In genomic region chr11:93532285-93532789, GRCh38 we compare ENCODE assay signal across 12 cellular contexts. TPM values are rescaled to one million over a fixed set of nuclear protein-coding genes. Genes with fewer than 3 reads are reported as not detected.
DNase-seq lines count a peak whose midpoint lies in the region; ATAC-seq and TF ChIP-seq lines count a peak whose summit lies in the region.
"Had no signal": no experiment of that assay in that cellular context is flagged by ENCODE, and none has a peak within 500 bp of the region (broad histone marks: within the 10 kb centered on the region; RNA-seq: fewer than 3 reads in every experiment).

No MANE protein-coding gene starts in this region.

- H2AK5ac ChIP-seq in mesenchymal stem cell (ENCODE audit: low read length, severe bottlenecking) = no peak overlapping the region

- H3K27ac ChIP-seq in GM23248 (no peak overlapping the region), mesenchymal stem cell (ENCODE audit: low read length, poor library complexity, severe bottlenecking) (no peak overlapping the region), SJCRH30 (no peak overlapping the region)

- POLR2A ChIA-PET in Caco-2 (lab: Charles Lee) = no interaction called here

- peaks cover 39% of the 10 kb centered on the region for H3K79me1 ChIP-seq in mesenchymal stem cell (replicated peaks; ENCODE audit: low read length, poor library complexity, severe bottlenecking)

- H3K4ac ChIP-seq in mesenchymal stem cell (ENCODE audit: low read depth in 1 of 2, low read length in 2 of 2) = no peak overlapping the region

- WGBS in GM23248 (ENCODE audit: low coverage in 1 of 2, low lambda C conversion rate in 2 of 2, missing lambda C conversion rate in 2 of 2), 2 experiments = 81 to 89% methylated on average over 3 of the region's 3 CpGs
- 86% methylated on average over 3 of the region's 3 CpGs for WGBS in mesenchymal stem cell

- H2BK12ac ChIP-seq in mesenchymal stem cell (ENCODE audit: low read length in 2 of 2) = no peak overlapping the region

- H4K8ac ChIP-seq in mesenchymal stem cell (ENCODE audit: low read length) = no peak overlapping the region

- H2BK15ac ChIP-seq in mesenchymal stem cell (ENCODE audit: low read depth, poor library complexity, severe bottlenecking) = no peak overlapping the region

- H3K27ac Mint-ChIP-seq in T-helper 17 cell (peak overlapping the region; percentile 93), Caco-2 (ENCODE audit: unreplicated experiment) (no peak overlapping the region)
- H3K27ac Mint-ChIP-seq: naive thymus-derived CD8-positive, alpha-beta T cell had no signal

- no peak overlapping the region for H2BK120ac ChIP-seq in mesenchymal stem cell (ENCODE audit: low read depth, low read length)

- CTCF ChIA-PET in Caco-2 (lab: Charles Lee) = interaction anchor here (0.6 kb wide), 1 partner anchor 54 kb away, joined by 3 read pairs; no protein-coding TSS in a partner anchor

- in situ Hi-C loops in GM23248 (cut with MboI) = no loop called here

- peaks cover 9% of the 10 kb centered on the region; the same call in 1 of the 2 replicates for H3F3A ChIP-seq in GM23248 (ENCODE audit: insufficient read depth)

- peaks cover 20% of the 10 kb centered on the region for H3K4me1 ChIP-seq in GM23248 (ENCODE audit: insufficient read depth)
- peaks cover 15% of the 10 kb centered on the region for H3K4me1 ChIP-seq in mesenchymal stem cell (ENCODE audit: control insufficient read depth, insufficient read depth, low read depth, low read length)
- H3K4me1 ChIP-seq in SJCRH30 = peaks cover 23% of the 10 kb centered on the region
- H3K4me1 ChIP-seq in Caco-2 = 0 out of 2 replicates have a peak, but pooled peaks cover 13% of the 10 kb centered on the region

- peaks cover 67% of the 10 kb centered on the region for H3K4me1 Mint-ChIP-seq in T-helper 17 cell
- peaks cover 21% of the 10 kb centered on the region for H3K4me1 Mint-ChIP-seq in Caco-2 (ENCODE audit: low read depth, unreplicated experiment)

- no peaks in the 10 kb centered on the region for H3K27me3 Mint-ChIP-seq in T-helper 17 cell
- no peaks in the 10 kb centered on the region for H3K27me3 Mint-ChIP-seq in Caco-2 (ENCODE audit: insufficient read depth, unreplicated experiment)

- peaks cover 48% of the 10 kb centered on the region for H3K79me2 ChIP-seq in GM23248 (ENCODE audit: insufficient read depth)

- H3K9me2 ChIP-seq in GM23248 (ENCODE audit: insufficient read depth) = no peaks in the 10 kb centered on the region

- H3K4me2 ChIP-seq in GM23248 (ENCODE audit: unreplicated experiment) (no peak overlapping the region), mesenchymal stem cell (ENCODE audit: low read length, poor library complexity, severe bottlenecking) (no peak overlapping the region)

- H3K14ac ChIP-seq in mesenchymal stem cell (ENCODE audit: low read length in 2 of 2) = no peak overlapping the region

- H3K36me3 Mint-ChIP-seq in T-helper 17 cell (ENCODE audit: low read depth) = no peaks in the 10 kb centered on the region
- H3K36me3 Mint-ChIP-seq in Caco-2 (ENCODE audit: insufficient read depth, unreplicated experiment) = no peaks in the 10 kb centered on the region
- H3K36me3 Mint-ChIP-seq: naive thymus-derived CD8-positive, alpha-beta T cell had no signal

- BruUV-seq in Caco-2 (replicated peaks; lab: Mats Ljungman, UMichigan) = no TSS peak

- no peaks in the 10 kb centered on the region for H4K20me1 ChIP-seq in GM23248 (ENCODE audit: insufficient read depth)

- H3K9me3 ChIP-seq in GM23248 (ENCODE audit: low read depth) (no peaks in the 10 kb centered on the region), T-helper 17 cell (ENCODE audit: control insufficient read depth, low read length, poor library complexity, severe bottlenecking) (no peaks in the 10 kb centered on the region), mesenchymal stem cell (ENCODE audit: control insufficient read depth, low read length) (no peaks in the 10 kb centered on the region), SJCRH30 (replicated peaks) (no peaks in the 10 kb centered on the region), Caco-2 (no peaks in the 10 kb centered on the region)
- H3K9me3 ChIP-seq: spleen had no signal

- H2AFZ ChIP-seq in GM23248 (no peak overlapping the region), mesenchymal stem cell (ENCODE audit: low read depth, low read length) (no peak overlapping the region)

- H4K91ac ChIP-seq in mesenchymal stem cell (ENCODE audit: low read length) = no peak overlapping the region

- peak overlapping the region; percentile 43 for H3K4me3 Mint-ChIP-seq in T-helper 17 cell
- H3K4me3 Mint-ChIP-seq in Caco-2 (ENCODE audit: unreplicated experiment) = no peak overlapping the region
- H3K4me3 Mint-ChIP-seq: naive thymus-derived CD8-positive, alpha-beta T cell had no signal

- no peak for TF ChIP-seq CTCF in Caco-2 (IDR thresholded peaks at IDR 0.05; ENCODE audit: insufficient read depth in 1 of 2, low read depth in 1 of 2, low read length in 1 of 2, severe bottlenecking in 1 of 2, unreplicated experiment in 1 of 2)

- intact Hi-C loops in Caco-2 (cut with micrococcal nuclease; ENCODE audit: unreplicated experiment) = no loop called here

- H3K18ac ChIP-seq in mesenchymal stem cell (ENCODE audit: low read depth in 1 of 2, low read length in 2 of 2) = no peak overlapping the region

- H3K27me3 ChIP-seq in GM23248 (replicated peaks; ENCODE audit: insufficient read depth) = no peaks in the 10 kb centered on the region
- no peaks in the 10 kb centered on the region for H3K27me3 ChIP-seq in mesenchymal stem cell (ENCODE audit: control insufficient read depth in 1 of 2, insufficient read depth in 1 of 2, low read length in 2 of 2)
- no peaks in the 10 kb centered on the region for H3K27me3 ChIP-seq in SJCRH30
- no peaks in the 10 kb centered on the region for H3K27me3 ChIP-seq in Caco-2 (replicated peaks; ENCODE audit: control insufficient read depth, insufficient read depth, low read length)
- H3K27me3 ChIP-seq: spleen had no signal

- H2BK5ac ChIP-seq in mesenchymal stem cell (ENCODE audit: low read depth, low read length, poor library complexity, severe bottlenecking) = no peak overlapping the region

- no peaks in the 10 kb centered on the region for H3K36me3 ChIP-seq in GM23248 (ENCODE audit: low read depth)
- peaks cover 0 to 4% of the 10 kb centered on the region in 2 experiments for H3K36me3 ChIP-seq in mesenchymal stem cell (ENCODE audit: control insufficient read depth in 1 of 2, insufficient read depth in 2 of 2, low read depth in 1 of 2, low read length in 2 of 2)
- no peaks in the 10 kb centered on the region for H3K36me3 ChIP-seq in SJCRH30
- H3K36me3 ChIP-seq in Caco-2 (ENCODE audit: control insufficient read depth, insufficient read depth, low read length) = no peaks in the 10 kb centered on the region
- H3K36me3 ChIP-seq: spleen had no signal

- no peak overlapping the region for H3K23ac ChIP-seq in mesenchymal stem cell (ENCODE audit: low read length in 2 of 2)

- no peak overlapping the region for H3K9ac ChIP-seq in GM23248
- no peak overlapping the region for H3K9ac ChIP-seq in mesenchymal stem cell (ENCODE audit: low read length)

- ATAC-seq in T-helper 17 cell = peak; percentile 59
- ATAC-seq: naive thymus-derived CD8-positive, alpha-beta T cell had no signal

- peak; percentile 10 for DNase-seq in DMS 273 (lab: John Stamatoyannopoulos, UW; ENCODE audit: unreplicated experiment)
- no peak for DNase-seq in DMS 273 treated with DMSO at 0.1 percent for 48 hours (lab: John Stamatoyannopoulos, UW)
- peak; percentile 37 for DNase-seq in GM23248
- DNase-seq in T-helper 17 cell = no peak
- DNase-seq in mesenchymal stem cell = peak; percentile 52
- no peak for DNase-seq in SJCRH30
- DNase-seq in Caco-2 = no peak
- DNase-seq in middle frontal gyrus (ENCODE audit: extremely low spot score, low spot score) = no peak
- DNase-seq: DND-41; naive thymus-derived CD8-positive, alpha-beta T cell; spleen; stimulated activated naive CD4-positive, alpha-beta T cell treated with Interleukin-2 at 50 U/mL for 16 hours had no signal

- H3K9me3 Mint-ChIP-seq in Caco-2 (ENCODE audit: unreplicated experiment) = no peaks in the 10 kb centered on the region
- H3K9me3 Mint-ChIP-seq: naive thymus-derived CD8-positive, alpha-beta T cell had no signal

- H3K4me3 ChIP-seq in GM23248 = no peak overlapping the region
- no peak overlapping the region for H3K4me3 ChIP-seq in mesenchymal stem cell (ENCODE audit: insufficient read depth in 1 of 2, low read depth in 1 of 2, low read length in 2 of 2)
- H3K4me3 ChIP-seq in SJCRH30 = no peak overlapping the region
- no peak overlapping the region for H3K4me3 ChIP-seq in Caco-2 (ENCODE audit: low read depth, low read length)
- H3K4me3 ChIP-seq: spleen had no signal

RNA-seq across cellular contexts. Expression of gene SMCO4, which starts 10.9 kb away (rescaled TPM):
- total RNA-seq in GM23248 (2014; rRNA removed; shearing (Covaris generic)) = 12.9 and 20.7 TPM in 2 replicates
- polyA plus RNA-seq in GM23248 (2016; fragmentation: Nextera tagmentation; extraction: Ambion mirVana) = 16.8 and 21.1 TPM in 2 replicates
- 1 to 10 TPM; 6.6 to 8.9 TPM for total RNA-seq in T-helper 17 cell
- 8.1 TPM for polyA plus RNA-seq in mesenchymal stem cell (2013, experiment 1 of 2)
- 10.2 TPM for polyA plus RNA-seq in mesenchymal stem cell (2013, experiment 2 of 2)
- total RNA-seq in SJCRH30 (2014; rRNA removed; shearing (Covaris generic)) = 4.0 and 4.9 TPM in 2 replicates
- total RNA-seq in Caco-2 (2022) = 45.6 and 46.3 TPM in 2 replicates

Comparison
In these comparisons a context has a peak if more than half of its experiments do, and no peak if none do; other contexts are left out.
1. DNase-seq: peak in DMS 273 (single experiment), GM23248 (single experiment) and mesenchymal stem cell (single experiment); none in DMS 273 treated with DMSO at 0.1 percent for 48 hours (single experiment), T-helper 17 cell (0 of 3), SJCRH30 (0 of 2), Caco-2 (0 of 2) and middle frontal gyrus (single experiment).